ENCODE assay signal across 11 cellular contexts in genomic region chr4:1330761-1331590, GRCh38. TPM values are rescaled to one million over a fixed set of nuclear protein-coding genes. Genes with fewer than 3 reads are reported as not detected.
DNase-seq lines count a peak whose midpoint lies in the region; ATAC-seq and TF ChIP-seq lines count a peak whose summit lies in the region.
"Had no signal": no experiment of that assay in that cellular context is flagged by ENCODE, and none has a peak within 500 bp of the region (broad histone marks: within the 10 kb centered on the region; RNA-seq: fewer than 3 reads in every experiment).

No MANE protein-coding gene starts in this region.

- H3K9ac ChIP-seq in SK-N-SH (no peak overlapping the region), parathyroid adenoma (no peak overlapping the region)

- no peaks in the 10 kb centered on the region for H4K20me1 ChIP-seq in SK-N-SH (ENCODE audit: insufficient read depth)
- H4K20me1 ChIP-seq in GM23338 (replicated peaks; ENCODE audit: insufficient read depth) = no peaks in the 10 kb centered on the region; the same call in 1 of the 2 replicates

- H3K27ac Mint-ChIP-seq in activated naive CD4-positive, alpha-beta T cell treated with anti-CD3 and anti-CD28 coated beads for 36 hours = peak overlapping the region; percentile 62
- H3K27ac Mint-ChIP-seq in GM23338 = no peak overlapping the region

- H3K4me2 ChIP-seq in SK-N-SH (no peak overlapping the region), parathyroid adenoma (ENCODE audit: low read length) (peak overlapping the region; percentile 38), GM23338 (no peak overlapping the region)

- no peak overlapping the region for H2AFZ ChIP-seq in SK-N-SH (ENCODE audit: low read depth)
- no peak overlapping the region for H2AFZ ChIP-seq in parathyroid adenoma
- H2AFZ ChIP-seq in GM23338 = no peak overlapping the region

- no peaks in the 10 kb centered on the region for H3K9me3 Mint-ChIP-seq in activated naive CD4-positive, alpha-beta T cell treated with anti-CD3 and anti-CD28 coated beads for 36 hours
- no peaks in the 10 kb centered on the region for H3K9me3 Mint-ChIP-seq in GM23338

- H3K4me3 ChIP-seq in SK-N-SH (ENCODE audit: low read depth in 2 of 2, low read length in 1 of 2) (no peak overlapping the region), parathyroid adenoma (ENCODE audit: low read depth, low read length) (peak overlapping the region; percentile 34), thymus (ENCODE audit: low read length) (peak overlapping the region; percentile 3), GM23338 (no peak overlapping the region)
- H3K4me3 ChIP-seq: ascending aorta, thoracic aorta had no signal

- TF ChIP-seq RAD21 in SK-N-SH (IDR thresholded peaks at IDR 0.05; ENCODE audit: low read length) = no peak

- ATAC-seq in SK-N-SH treated with all-trans-retinoic acid at 6 μM for 48 hours (no peak), GM23338 (no peak)

- no peaks in the 10 kb centered on the region for H3K27me3 Mint-ChIP-seq in activated naive CD4-positive, alpha-beta T cell treated with anti-CD3 and anti-CD28 coated beads for 36 hours (ENCODE audit: low read depth)
- peaks cover 8% of the 10 kb centered on the region for H3K27me3 Mint-ChIP-seq in GM23338 (ENCODE audit: insufficient read depth, low read depth, poor library complexity)

- H3K4me1 ChIP-seq in SK-N-SH (ENCODE audit: control insufficient read depth in 1 of 2, insufficient read depth in 2 of 2, low read depth in 1 of 2, low read length in 1 of 2) (no peaks in the 10 kb centered on the region), parathyroid adenoma (peaks cover 17% of the 10 kb centered on the region), thymus (ENCODE audit: control insufficient read depth, insufficient read depth, low read length) (peaks cover 35% of the 10 kb centered on the region), GM23338 (ENCODE audit: insufficient read depth) (no peaks in the 10 kb centered on the region)
- H3K4me1 ChIP-seq: ascending aorta had no signal

- intact Hi-C loops in activated naive CD4-positive, alpha-beta T cell treated with anti-CD3 and anti-CD28 coated beads for 36 hours (cut with micrococcal nuclease) = no loop called here

- H3K36me3 Mint-ChIP-seq in activated naive CD4-positive, alpha-beta T cell treated with anti-CD3 and anti-CD28 coated beads for 36 hours (ENCODE audit: low read depth) = peaks cover 19% of the 10 kb centered on the region
- peaks cover 27% of the 10 kb centered on the region for H3K36me3 Mint-ChIP-seq in GM23338 (ENCODE audit: low read depth)

- TF ChIP-seq CTCF in SK-N-SH (IDR thresholded peaks at IDR 0.05) (no peak), parathyroid adenoma (IDR thresholded peaks at IDR 0.05) (no peak), GM23338 (conservative IDR thresholded peaks at IDR 0.05; ENCODE audit: low read depth in 2 of 2) (no peak)

- peaks cover 37% of the 10 kb centered on the region for H3K4me1 Mint-ChIP-seq in activated naive CD4-positive, alpha-beta T cell treated with anti-CD3 and anti-CD28 coated beads for 36 hours (ENCODE audit: low read depth)
- no peaks in the 10 kb centered on the region for H3K4me1 Mint-ChIP-seq in GM23338

- WGBS in SK-N-SH (ENCODE audit: low lambda C conversion rate) = 89% methylated on average over 25 of the region's 34 CpGs
- WGBS in thymus = 69% methylated on average over 34 of the region's 34 CpGs

- no peaks in the 10 kb centered on the region for H3K27me3 ChIP-seq in SK-N-SH (ENCODE audit: insufficient read depth)
- no peaks in the 10 kb centered on the region for H3K27me3 ChIP-seq in parathyroid adenoma (ENCODE audit: control insufficient read depth, insufficient read depth, low read length)
- no peaks in the 10 kb centered on the region for H3K27me3 ChIP-seq in thymus (ENCODE audit: control insufficient read depth, insufficient read depth)
- no peaks in the 10 kb centered on the region for H3K27me3 ChIP-seq in GM23338 (ENCODE audit: insufficient read depth)
- H3K27me3 ChIP-seq: ascending aorta had no signal

- peak overlapping the region; percentile 4 for H3K4me3 Mint-ChIP-seq in activated naive CD4-positive, alpha-beta T cell treated with anti-CD3 and anti-CD28 coated beads for 36 hours
- no peak overlapping the region for H3K4me3 Mint-ChIP-seq in GM23338

- H3K79me2 ChIP-seq in SK-N-SH (ENCODE audit: insufficient read depth) (peaks cover 46% of the 10 kb centered on the region), parathyroid adenoma (peaks cover 4% of the 10 kb centered on the region), GM23338 (replicated peaks; ENCODE audit: insufficient read depth) (0 out of 2 replicates have a peak, but pooled peaks cover 8% of the 10 kb centered on the region)

- peak; percentile 36 for DNase-seq in SK-N-SH
- peak; percentile 45 for DNase-seq in activated naive CD4-positive, alpha-beta T cell treated with anti-CD3 and anti-CD28 coated beads for 36 hours
- DNase-seq in anterior cingulate cortex (lab: John Stamatoyannopoulos, UW) = no peak
- DNase-seq in NCI-H2029 (lab: John Stamatoyannopoulos, UW) = no peak
- DNase-seq in GM23338 (ENCODE audit: low spot score) = no peak

- no peaks in the 10 kb centered on the region for H3K9me2 ChIP-seq in SK-N-SH
- H3K9me2 ChIP-seq in GM23338 (ENCODE audit: insufficient read depth) = no peaks in the 10 kb centered on the region

- no peak overlapping the region; a peak in 1 of 4 replicates for H3K27ac ChIP-seq in SK-N-SH (ENCODE audit: low read depth in 2 of 2, low read length in 1 of 2)
- peak overlapping the region; percentile 74 for H3K27ac ChIP-seq in parathyroid adenoma
- H3K27ac ChIP-seq in thymus (ENCODE audit: low read depth) = peak overlapping the region; percentile 81
- no peak overlapping the region for H3K27ac ChIP-seq in GM23338 (ENCODE audit: low read depth)
- H3K27ac ChIP-seq: 22Rv1, ascending aorta, thoracic aorta had no signal

- no peak for TF ChIP-seq EP300 in SK-N-SH (IDR thresholded peaks at IDR 0.05; ENCODE audit: borderline replicate concordance in 1 of 2, low read depth in 1 of 2, low read length in 1 of 2)

- H3K9me3 ChIP-seq in SK-N-SH (no peaks in the 10 kb centered on the region), parathyroid adenoma (ENCODE audit: control insufficient read depth, low read length) (no peaks in the 10 kb centered on the region), thymus (ENCODE audit: control insufficient read depth) (no peaks in the 10 kb centered on the region)
- H3K9me3 ChIP-seq: ascending aorta, thoracic aorta had no signal

- H3F3A ChIP-seq in SK-N-SH (replicated peaks; ENCODE audit: insufficient read depth) (peaks cover 3% of the 10 kb centered on the region), GM23338 (replicated peaks; ENCODE audit: low read depth) (no peaks in the 10 kb centered on the region)

- POLR2A ChIA-PET in SK-N-SH (lab: Yijun Ruan, JAX) = no interaction called here

- peaks cover 13 to 47% of the 10 kb centered on the region in 2 experiments for H3K36me3 ChIP-seq in SK-N-SH (replicated peaks in 1 of 2; ENCODE audit: control insufficient read depth in 1 of 2, insufficient read depth in 2 of 2, low read length in 1 of 2)
- H3K36me3 ChIP-seq in parathyroid adenoma (ENCODE audit: control insufficient read depth, insufficient read depth, low read length) = no peaks in the 10 kb centered on the region
- H3K36me3 ChIP-seq in thymus (ENCODE audit: control insufficient read depth, insufficient read depth) = peaks cover 67% of the 10 kb centered on the region
- no peaks in the 10 kb centered on the region for H3K36me3 ChIP-seq in GM23338 (ENCODE audit: insufficient read depth)

- CTCF ChIA-PET in SK-N-SH (lab: Yijun Ruan, JAX) = interaction anchor here (1.1 kb wide), 1 partner anchor 14 kb away, joined by 4 read pairs; no protein-coding TSS in a partner anchor
- CTCF ChIA-PET in activated naive CD4-positive, alpha-beta T cell treated with anti-CD3 and anti-CD28 coated beads for 36 hours (lab: Charles Lee) = interaction anchor here (0.6 to 1.8 kb wide), 4 partner anchors 16 to 200 kb away, joined by 3 to 5 read pairs (median 5); partner anchors contain the start of gene UVSSA

TF ChIP-seq in SK-N-SH, 30 proteins besides CTCF, POLR2A, EP300 and RAD21 (continues in another document):
- no peak for TF ChIP-seq RCOR1 (IDR thresholded peaks at IDR 0.05; ENCODE audit: low read length)
- no peak for TF ChIP-seq RXRA (IDR thresholded peaks at IDR 0.05; ENCODE audit: borderline replicate concordance, low read depth)
- TF ChIP-seq MEF2A (IDR thresholded peaks at IDR 0.05; ENCODE audit: borderline replicate concordance, low read depth) = no peak
- TF ChIP-seq RFX5 (IDR thresholded peaks at IDR 0.05; ENCODE audit: low read length) = no peak
- TF ChIP-seq CHD2 (IDR thresholded peaks at IDR 0.05; ENCODE audit: low read length, partially characterized antibody) = no peak

TF ChIP-seq in SK-N-SH treated with all-trans-retinoic acid at 6 μM for 48 hours, 23 proteins besides CTCF, POLR2A, EP300 and RAD21:
- TF ChIP-seq SNAI2 (CRISPR knock-in tag; IDR thresholded peaks at IDR 0.05) = no peak
- TF ChIP-seq TOX (CRISPR knock-in tag; IDR thresholded peaks at IDR 0.05; ENCODE audit: borderline replicate concordance) = no peak
TF ChIP-seq in SK-N-SH treated with all-trans-retinoic acid at 6 μM for 48 hours: peak in this region for 0.

RNA-seq across cellular contexts. Expression of gene UVSSA, which starts 16.0 kb away (rescaled TPM):
- polyA plus RNA-seq in SK-N-SH (2012; rRNA removed) (14.5 and 14.9 TPM in 2 replicates), thymus (15.4 TPM), GM23338 (2016; fragmentation: Nextera tagmentation; extraction: Ambion mirVana) (5.9 and 6.5 TPM in 2 replicates)
- 5.2 and 6.2 TPM in 2 replicates for polyA plus RNA-seq in SK-N-SH (2012; cell fraction: cytosol; rRNA removed)
- 74.4 and 110 TPM in 2 replicates for polyA plus RNA-seq in SK-N-SH (2012; cell fraction: nucleus; rRNA removed)
- total RNA-seq in activated naive CD4-positive, alpha-beta T cell treated with anti-CD3 and anti-CD28 coated beads for 36 hours = 10 to 100 TPM; 20.0 to 24.3 TPM
- total RNA-seq in GM23338 (2014; rRNA removed; shearing (Covaris generic)) = 11.8 and 27.7 TPM in 2 replicates

RNA-seq across cellular contexts. Expression of gene MAEA, which starts 41.3 kb away (rescaled TPM):
- polyA plus RNA-seq in SK-N-SH (2012; rRNA removed) (123 and 128 TPM in 2 replicates), thymus (113 TPM), GM23338 (2016; fragmentation: Nextera tagmentation; extraction: Ambion mirVana) (48.3 and 49.8 TPM in 2 replicates)
- polyA plus RNA-seq in SK-N-SH (2012; cell fraction: cytosol; rRNA removed) = 64.4 and 85.4 TPM in 2 replicates
- 196 and 274 TPM in 2 replicates for polyA plus RNA-seq in SK-N-SH (2012; cell fraction: nucleus; rRNA removed)
- total RNA-seq in activated naive CD4-positive, alpha-beta T cell treated with anti-CD3 and anti-CD28 coated beads for 36 hours = 10 to 100 TPM; 25.2 to 29.4 TPM
- total RNA-seq in GM23338 (2014; rRNA removed; shearing (Covaris generic)) = 99.0 and 120 TPM in 2 replicates

Comparison
In these comparisons a context has a peak if more than half of its experiments do, and no peak if none do; other contexts are left out.
1. DNase-seq: peak in SK-N-SH (single experiment) and activated naive CD4-positive, alpha-beta T cell treated with anti-CD3 and anti-CD28 coated beads for 36 hours (single experiment); none in anterior cingulate cortex (0 of 58), NCI-H2029 (single experiment) and GM23338 (single experiment).
2. H3K27ac ChIP-seq: peak in parathyroid adenoma (single experiment) and thymus (single experiment); none in SK-N-SH (0 of 2) and GM23338 (single experiment).
3. H3K4me3 ChIP-seq: peak in parathyroid adenoma (single experiment) and thymus (single experiment); none in SK-N-SH (0 of 2) and GM23338 (single experiment).